Comparison of ENCODE assay signal across 15 cellular contexts in the genomic region with DNA sequence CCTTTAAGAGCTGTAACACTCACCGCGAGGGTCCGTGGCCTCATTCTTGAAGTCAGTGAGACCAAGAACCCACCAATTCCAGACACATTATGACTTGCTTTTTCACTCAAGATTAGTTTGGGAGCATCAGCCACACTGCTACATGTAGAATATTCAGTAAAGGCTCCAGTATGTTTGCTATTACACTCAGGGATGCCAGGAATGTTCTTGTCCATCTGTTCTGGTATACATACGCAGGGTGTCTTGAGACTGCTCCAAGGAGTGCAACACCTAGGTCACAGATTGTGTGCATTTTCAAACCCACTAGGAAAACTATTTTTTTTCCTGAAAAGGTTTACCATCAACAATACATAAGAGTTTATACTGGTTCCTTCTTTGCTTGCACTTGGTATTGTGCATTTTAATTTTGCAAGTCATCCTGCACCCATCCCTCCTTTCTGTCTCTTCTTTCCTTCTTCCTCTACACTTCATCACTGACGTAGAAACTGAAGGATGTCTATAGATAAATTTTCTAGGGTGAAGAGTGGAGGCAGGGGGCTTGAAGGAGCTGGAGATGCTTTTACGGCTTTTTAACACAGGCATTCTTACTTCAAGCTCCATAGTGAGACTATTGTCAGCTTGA. TPM values are rescaled to one million over a fixed set of nuclear protein-coding genes. Genes with fewer than 3 reads are reported as not detected.
DNase-seq lines count a peak whose midpoint lies in the region; ATAC-seq and TF ChIP-seq lines count a peak whose summit lies in the region.
"Had no signal": no experiment of that assay in that cellular context is flagged by ENCODE, and none has a peak within 500 bp of the region (broad histone marks: within the 10 kb centered on the region; RNA-seq: fewer than 3 reads in every experiment).

No MANE protein-coding gene starts in this region.

- no peak for TF ChIP-seq CTCF in AG04449 (IDR thresholded peaks at IDR 0.05; ENCODE audit: insufficient read depth, low read length, missing control alignments)
- no peak for TF ChIP-seq CTCF in Panc1 (IDR thresholded peaks at IDR 0.05)
- TF ChIP-seq CTCF in dorsolateral prefrontal cortex (IDR thresholded peaks at IDR 0.05 in 54 of 56, conservative IDR thresholded peaks at IDR 0.05 in 2 of 56; ENCODE audit: low read depth in 1 of 56, partially characterized antibody in 56 of 56): no peak
- no peak for TF ChIP-seq CTCF in neural cell (IDR thresholded peaks at IDR 0.05; ENCODE audit: poor library complexity, severe bottlenecking)
- TF ChIP-seq CTCF in Calu3 (IDR thresholded peaks at IDR 0.05; ENCODE audit: unreplicated experiment): no peak

- H3K36me3 ChIP-seq in Panc1 (ENCODE audit: control insufficient read depth, insufficient read depth, low read length) (no peaks in the 10 kb centered on the region), neural cell (ENCODE audit: insufficient read depth, low read length) (no peaks in the 10 kb centered on the region)

- H2AFZ ChIP-seq in neural cell (ENCODE audit: low read depth, low read length): no peak overlapping the region

- no peaks in the 10 kb centered on the region for H3K79me2 ChIP-seq in neural cell (replicated peaks; ENCODE audit: insufficient read depth, low read length)

- H3K4me3 ChIP-seq in AG04449 (ENCODE audit: low read depth, low read length) (no peak overlapping the region), Panc1 (ENCODE audit: low read depth in 2 of 2, low read length in 2 of 2) (no peak overlapping the region), dorsolateral prefrontal cortex (no peak overlapping the region), neural cell (ENCODE audit: low read length) (peak overlapping the region; percentile 56)

- H3K4me1 Mint-ChIP-seq in Calu3 (ENCODE audit: low read depth, unreplicated experiment): peaks cover 13% of the 10 kb centered on the region
- H3K4me1 Mint-ChIP-seq in stimulated activated memory B cell treated with anti-CD40 and anti-IgM and Interleukin-4, amounts not matched to agents 10 μg/mL and 1 μg/mL and 100 μg/mL, for 72 hours: no peaks in the 10 kb centered on the region
- H3K4me1 Mint-ChIP-seq: CD8-positive, alpha-beta memory T cell had no signal

- no peaks in the 10 kb centered on the region for H3K27me3 ChIP-seq in Panc1 (ENCODE audit: control insufficient read depth, insufficient read depth, low read length)
- peaks cover 0 to 3% (median 0%) of the 10 kb centered on the region in 45 donors for H3K27me3 ChIP-seq in dorsolateral prefrontal cortex
- H3K27me3 ChIP-seq in neural cell (ENCODE audit: insufficient read depth, low read depth, low read length): no peaks in the 10 kb centered on the region

- intact Hi-C loops in Panc1 (cut with micrococcal nuclease; ENCODE audit: unreplicated experiment): no loop called here
- intact Hi-C loops in dorsolateral prefrontal cortex (cut with DNase I): no loop called here
- intact Hi-C loops in Calu3 (cut with micrococcal nuclease; ENCODE audit: unreplicated experiment): no loop called here

- BruUV-seq in Panc1 (replicated peaks; lab: Mats Ljungman, UMichigan): no TSS peak
- no TSS peak for BruUV-seq in Calu3 (replicated peaks; lab: Mats Ljungman, UMichigan)

- ATAC-seq in Panc1: no peak
- no peak for ATAC-seq in stimulated activated memory B cell treated with anti-CD40 and anti-IgM and Interleukin-4, amounts not matched to agents 10 μg/mL and 1 μg/mL and 100 μg/mL, for 72 hours

- no peaks in the 10 kb centered on the region for H3K27me3 Mint-ChIP-seq in Calu3 (ENCODE audit: unreplicated experiment)
- H3K27me3 Mint-ChIP-seq in stimulated activated memory B cell treated with anti-CD40 and anti-IgM and Interleukin-4, amounts not matched to agents 10 μg/mL and 1 μg/mL and 100 μg/mL, for 72 hours: no peaks in the 10 kb centered on the region

- peak overlapping the region; percentile 52 for H3K9ac ChIP-seq in neural cell (ENCODE audit: low read length)

- peaks cover 1% of the 10 kb centered on the region for H3K36me3 Mint-ChIP-seq in Calu3 (ENCODE audit: insufficient read depth, unreplicated experiment)
- H3K36me3 Mint-ChIP-seq in stimulated activated memory B cell treated with anti-CD40 and anti-IgM and Interleukin-4, amounts not matched to agents 10 μg/mL and 1 μg/mL and 100 μg/mL, for 72 hours: no peaks in the 10 kb centered on the region
- H3K36me3 Mint-ChIP-seq: CD8-positive, alpha-beta memory T cell had no signal

- peak overlapping the region; percentile 71 for H3K4me2 ChIP-seq in neural cell (ENCODE audit: low read length)

- H3K27ac ChIP-seq in Panc1 (ENCODE audit: low read length) (peak overlapping the region; percentile 51; the same call in 1 of the 2 replicates), dorsolateral prefrontal cortex (peak overlapping the region in 54 of 59 donors; percentile 10 to 89 (median 68)), neural cell (ENCODE audit: low read length) (peak overlapping the region; percentile 89)

- H3K27ac Mint-ChIP-seq in Calu3 (ENCODE audit: unreplicated experiment): no peak overlapping the region
- H3K27ac Mint-ChIP-seq in stimulated activated memory B cell treated with anti-CD40 and anti-IgM and Interleukin-4, amounts not matched to agents 10 μg/mL and 1 μg/mL and 100 μg/mL, for 72 hours: no peak overlapping the region
- H3K27ac Mint-ChIP-seq: CD8-positive, alpha-beta memory T cell had no signal

- DNase-seq in AG04449 (ENCODE audit: low read depth, low spot score) (peak; percentile 12), Panc1 (ENCODE audit: low read depth, low spot score) (no peak), dorsolateral prefrontal cortex (peak in 2 of 10 donors; percentile 13 to 44), Calu3 (no peak)
- no peak for DNase-seq in activated CD4-positive, alpha-beta T cell treated with anti-CD3 and anti-CD28 coated beads, Interleukin-2, amount 50 U/mL, for 4 hours
- no peak for DNase-seq in activated CD4-positive, alpha-beta T cell treated with anti-CD3 and anti-CD28 coated beads for 4 hours
- DNase-seq: CD8-positive, alpha-beta memory T cell; DMS 273 treated with DMSO at 0.1 percent for 48 hours; H9; NCI-H2029; NCI-H2171 treated with DMSO at 0.1 percent for 48 hours; NCI-H510A treated with DMSO at 0.1 percent for 48 hours; RPMI8226 had no signal

- H3K4me1 ChIP-seq in Panc1 (ENCODE audit: control insufficient read depth, insufficient read depth, low read length): peaks cover 4% of the 10 kb centered on the region; the same call in 1 of the 2 replicates

- H3K4me3 Mint-ChIP-seq in Calu3 (ENCODE audit: low read depth, unreplicated experiment): no peak overlapping the region
- H3K4me3 Mint-ChIP-seq in stimulated activated memory B cell treated with anti-CD40 and anti-IgM and Interleukin-4, amounts not matched to agents 10 μg/mL and 1 μg/mL and 100 μg/mL, for 72 hours: no peak overlapping the region
- H3K4me3 Mint-ChIP-seq: CD8-positive, alpha-beta memory T cell; H9 had no signal

- in situ Hi-C loops in Panc1 (cut with HindIII; ENCODE audit: low pct_unique_long_range_greater_than_20kb, low sequenced_read_pairs): no loop called here

- H3K9me3 ChIP-seq in Panc1 (ENCODE audit: control insufficient read depth, insufficient read depth, low read depth, low read length) (peaks cover 4% of the 10 kb centered on the region; the same call in 1 of the 2 replicates), neural cell (ENCODE audit: low read length) (no peaks in the 10 kb centered on the region)

- no peak for TF ChIP-seq EP300 in neural cell (conservative IDR thresholded peaks at IDR 0.05; ENCODE audit: poor library complexity, severe bottlenecking)

- no peaks in the 10 kb centered on the region for H4K20me1 ChIP-seq in neural cell (ENCODE audit: insufficient read depth)

- H3K9me2 ChIP-seq in neural cell (ENCODE audit: insufficient read depth, low read length): no peaks in the 10 kb centered on the region

- no peaks in the 10 kb centered on the region for H3F3A ChIP-seq in neural cell (ENCODE audit: insufficient read depth, low read length, poor library complexity, severe bottlenecking)

- POLR2A ChIA-PET in AG04449 (lab: Yijun Ruan, JAX): no interaction called here
- POLR2A ChIA-PET in Panc1 (lab: Charles Lee): no interaction called here

- TF ChIP-seq RAD21 in neural cell (conservative IDR thresholded peaks at IDR 0.05): no peak

- CTCF ChIA-PET in AG04449 (lab: Yijun Ruan, JAX) (interaction anchor here (1.9 to 2.2 kb wide), 3 partner anchors 20 to 54 kb away, joined by 4 to 7 read pairs (median 5); no protein-coding TSS in a partner anchor), Panc1 (lab: Charles Lee) (no interaction called here), Calu3 (lab: Charles Lee) (no interaction called here)

- H3K9me3 Mint-ChIP-seq in Calu3 (ENCODE audit: low read depth, unreplicated experiment): peaks cover 2% of the 10 kb centered on the region
- H3K9me3 Mint-ChIP-seq in stimulated activated memory B cell treated with anti-CD40 and anti-IgM and Interleukin-4, amounts not matched to agents 10 μg/mL and 1 μg/mL and 100 μg/mL, for 72 hours: peaks cover 3% of the 10 kb centered on the region
- H3K9me3 Mint-ChIP-seq: CD8-positive, alpha-beta memory T cell had no signal

TF ChIP-seq in neural cell, 6 proteins besides CTCF, POLR2A, EP300 and RAD21 (continues in another document):
- TF ChIP-seq POLR2AphosphoS5 (IDR thresholded peaks at IDR 0.05) (no peak), SMC3 (conservative IDR thresholded peaks at IDR 0.05; ENCODE audit: poor library complexity) (no peak), EZH2 (IDR thresholded peaks at IDR 0.05; ENCODE audit: borderline replicate concordance, insufficient read depth, low read length, poor library complexity, severe bottlenecking) (no peak)

RNA-seq across cellular contexts. Expression of a gene that starts 35.3 kb away (rescaled TPM):
- total RNA-seq in Panc1 (2021; ENCODE audit: unreplicated experiment) (44.9 TPM), dorsolateral prefrontal cortex (1,000 to 10,000 TPM in 41 of 120 experiments, 100 to 1,000 TPM in 79; 231 to 1,291 (median 925) TPM), Calu3 (2022) (9.5 and 11.2 TPM in 2 replicates)
- polyA plus RNA-seq in Panc1 (2012; ENCODE audit: insufficient read length): 26.6 TPM
- polyA plus RNA-seq in neural cell: 436 and 450 TPM in 2 replicates
- 1,231 and 1,493 TPM in 2 replicates for polyA minus RNA-seq in neural cell
- total RNA-seq: CD8-positive, alpha-beta memory T cell had no signal
